26 cellular contexts compared by ENCODE assay signal in genomic region chr12:63952980-63953379, GRCh38.
"Had no signal": no experiment of that assay in that cellular context is flagged by ENCODE, and none has a peak within 500 bp of the region (broad histone marks: within the 10 kb centered on the region; RNA-seq: fewer than 3 reads in every experiment).

No MANE protein-coding gene starts in this region.

- FAIRE-seq: islet of Langerhans, kidney had no signal

- ATAC-seq: left colon; left lung; lower lobe of right lung; natural killer cell; right lobe of liver; stimulated activated memory B cell treated with anti-CD40 and anti-IgM and Interleukin-4, amounts not matched to agents 10 μg/mL and 1 μg/mL and 100 μg/mL, for 72 hours; stimulated activated naive CD8-positive, alpha-beta T cell treated with anti-CD3 and anti-CD28 coated beads, Interleukin-15, amount 100 ng/mL, for 72 hours had no signal

- H3K4me3 Mint-ChIP-seq: immature natural killer cell; mesothelial cell of epicardium; naive B cell; natural killer cell; nephron progenitor cell; stimulated activated memory B cell treated with anti-CD40 and anti-IgM and Interleukin-4, amounts not matched to agents 10 μg/mL and 1 μg/mL and 100 μg/mL, for 72 hours; stimulated activated naive CD8-positive, alpha-beta T cell treated with anti-CD3 and anti-CD28 coated beads, Interleukin-15, amount 100 ng/mL, for 72 hours had no signal

- H3K27me3 Mint-ChIP-seq: progenitor cell of endocrine pancreas; stimulated activated memory B cell treated with anti-CD40 and anti-IgM and Interleukin-4, amounts not matched to agents 10 μg/mL and 1 μg/mL and 100 μg/mL, for 72 hours; stimulated activated naive CD8-positive, alpha-beta T cell treated with anti-CD3 and anti-CD28 coated beads, Interleukin-15, amount 100 ng/mL, for 72 hours had no signal

- DNase-seq: hypothalamus; immature natural killer cell; kidney; left colon; left lung; lower lobe of right lung; mammary epithelial cell; mesendoderm; naive B cell; natural killer cell; nephron progenitor cell; ovary; right lobe of liver; stimulated activated CD4-positive, alpha-beta T cell treated with anti-CD3 and anti-CD28 coated beads, Interleukin-1b, Interleukin-23, amount 100 ng/mL, for 48 hours; stimulated activated CD4-positive, alpha-beta T cell treated with anti-CD3 and anti-CD28 coated beads, Interleukin-2, amount 100 ng/mL, for 48 hours; stimulated activated CD4-positive, alpha-beta T cell treated with anti-CD3 and anti-CD28 coated beads, Interleukin-4, amount 100 ng/mL, for 4 hours; stimulated activated CD8-positive, alpha-beta memory T cell treated with anti-CD3 and anti-CD28 coated beads, Interleukin-4, amount 100 ng/mL, for 48 hours; stimulated activated naive CD4-positive, alpha-beta T cell treated with Interleukin-2 at 50 U/mL for 16 hours; stimulated activated naive CD8-positive, alpha-beta T cell treated with anti-CD3 and anti-CD28 coated beads, Interleukin-15, amount 100 ng/mL, for 72 hours; substantia nigra; transverse colon; upper lobe of left lung had no signal

- H3K27ac Mint-ChIP-seq: immature natural killer cell; mesothelial cell of epicardium; naive B cell; natural killer cell; nephron progenitor cell; progenitor cell of endocrine pancreas; stimulated activated memory B cell treated with anti-CD40 and anti-IgM and Interleukin-4, amounts not matched to agents 10 μg/mL and 1 μg/mL and 100 μg/mL, for 72 hours had no signal

- H3K9me3 Mint-ChIP-seq: immature natural killer cell; mesothelial cell of epicardium; naive B cell; natural killer cell; nephron progenitor cell; stimulated activated memory B cell treated with anti-CD40 and anti-IgM and Interleukin-4, amounts not matched to agents 10 μg/mL and 1 μg/mL and 100 μg/mL, for 72 hours; stimulated activated naive CD8-positive, alpha-beta T cell treated with anti-CD3 and anti-CD28 coated beads, Interleukin-15, amount 100 ng/mL, for 72 hours had no signal

- H3K36me3 Mint-ChIP-seq: immature natural killer cell; mesothelial cell of epicardium; naive B cell; natural killer cell; stimulated activated memory B cell treated with anti-CD40 and anti-IgM and Interleukin-4, amounts not matched to agents 10 μg/mL and 1 μg/mL and 100 μg/mL, for 72 hours had no signal

- H3K4me1 Mint-ChIP-seq: immature natural killer cell; naive B cell; natural killer cell; stimulated activated memory B cell treated with anti-CD40 and anti-IgM and Interleukin-4, amounts not matched to agents 10 μg/mL and 1 μg/mL and 100 μg/mL, for 72 hours; stimulated activated naive CD8-positive, alpha-beta T cell treated with anti-CD3 and anti-CD28 coated beads, Interleukin-15, amount 100 ng/mL, for 72 hours had no signal
